In genomic region chr11:62566247-62566646, GRCh38 we compare ENCODE assay signal across 17 cellular contexts. TPM values are rescaled to one million over a fixed set of nuclear protein-coding genes. Genes with fewer than 3 reads are reported as not detected.
A peak's percentile ranks its signal among the peaks of the same experiment; 100 is the strongest.
DNase-seq lines count a peak whose midpoint lies in the region; ATAC-seq, FAIRE-seq and TF ChIP-seq lines count a peak whose summit lies in the region.
"Had no signal": no experiment of that assay in that cellular context is flagged by ENCODE, and none has a peak within 500 bp of the region (broad histone marks: within the 10 kb centered on the region; RNA-seq: fewer than 3 reads in every experiment).

No MANE protein-coding gene starts in this region.

- TF ChIP-seq CTCF in natural killer cell (IDR thresholded peaks at IDR 0.05) (no peak), VCaP (conservative IDR thresholded peaks at IDR 0.05) (no peak), endothelial cell of umbilical vein (IDR thresholded peaks at IDR 0.05; ENCODE audit: extremely low read depth in 1 of 2, insufficient read depth in 1 of 2, low read depth in 1 of 2, low read length in 2 of 2) (no peak)

- H3K9me3 Mint-ChIP-seq in natural killer cell treated with Interleukin-12 subunit alpha and Interleukin-12 subunit beta and Interleukin-15 and Interleukin-18, amount 100 ng/mL, for 72 hours: no peaks in the 10 kb centered on the region
- H3K9me3 Mint-ChIP-seq in natural killer cell: no peaks in the 10 kb centered on the region

- H4K20me1 ChIP-seq in endothelial cell of umbilical vein (replicated peaks; ENCODE audit: control insufficient read depth, extremely low read depth, insufficient read depth, low read length): peaks cover 8% of the 10 kb centered on the region

- peaks cover 32 to 42% of the 10 kb centered on the region in 2 donors for H3K4me1 Mint-ChIP-seq in natural killer cell treated with Interleukin-12 subunit alpha and Interleukin-12 subunit beta and Interleukin-15 and Interleukin-18, amount 100 ng/mL, for 72 hours (ENCODE audit: low read depth in 2 of 2)
- H3K4me1 Mint-ChIP-seq in natural killer cell: peaks cover 9 to 24% of the 10 kb centered on the region in 2 donors

- H3K27ac ChIP-seq in VCaP (peak overlapping the region; percentile 39), endothelial cell of umbilical vein (ENCODE audit: insufficient read depth, low read depth, low read length) (no peak overlapping the region)

- intact Hi-C loops in natural killer cell (cut with micrococcal nuclease): no loop called here
- intact Hi-C loops in endothelial cell of umbilical vein (cut with micrococcal nuclease): no loop called here

- dilution Hi-C loops in endothelial cell of umbilical vein (cut with MboI; ENCODE audit: extremely low pct_ligation_motif_present, low sequenced_read_pairs): no loop called here

- peaks cover 7% of the 10 kb centered on the region for H3K4me1 ChIP-seq in endothelial cell of umbilical vein (ENCODE audit: control insufficient read depth, extremely low read depth, insufficient read depth, low read length)
- H3K4me1 ChIP-seq: BE2C had no signal

- no peaks in the 10 kb centered on the region for H3K27me3 Mint-ChIP-seq in natural killer cell treated with Interleukin-12 subunit alpha and Interleukin-12 subunit beta and Interleukin-15 and Interleukin-18, amount 100 ng/mL, for 72 hours
- H3K27me3 Mint-ChIP-seq in natural killer cell (ENCODE audit: low read depth in 2 of 2): no peaks in the 10 kb centered on the region

- no TSS peak for BruUV-seq in endothelial cell of umbilical vein (replicated peaks; lab: Mats Ljungman, UMichigan)

- DNase-seq in natural killer cell treated with Interleukin-12 subunit alpha and Interleukin-12 subunit beta and Interleukin-15 and Interleukin-18, amount 100 ng/mL, for 72 hours (ENCODE audit: low spot score): no peak
- DNase-seq in natural killer cell: no peak
- DNase-seq in endothelial cell of umbilical vein (ENCODE audit: low read depth, low spot score): no peak
- DNase-seq in NCI-H1105 treated with DMSO at 0.1 percent for 48 hours (lab: John Stamatoyannopoulos, UW): no peak
- no peak for DNase-seq in superior temporal gyrus (ENCODE audit: extremely low spot score)
- DNase-seq in cerebellum (ENCODE audit: low spot score): no peak
- DNase-seq in NCI-H1092 treated with DMSO at 0.1 percent for 48 hours (lab: John Stamatoyannopoulos, UW): no peak
- DNase-seq: activated CD4-positive, alpha-beta T cell treated with anti-CD3 and anti-CD28 coated beads, Interleukin-2, amount 50 U/mL, for 4 hours; BE2C; cerebellar nuclear complex; DMS79; gastrocnemius medialis; mammary epithelial cell; NCI-H2107; stimulated activated CD4-positive, alpha-beta T cell treated with anti-CD3 and anti-CD28 coated beads, Interleukin-4, amount 100 ng/mL, for 4 hours had no signal

- no peak overlapping the region for H3K9ac ChIP-seq in endothelial cell of umbilical vein (replicated peaks; ENCODE audit: extremely low read depth, insufficient read depth, low read length)

- no peak for ATAC-seq in natural killer cell treated with Interleukin-12 subunit alpha and Interleukin-12 subunit beta and Interleukin-15 and Interleukin-18, amount 100 ng/mL, for 72 hours
- ATAC-seq in natural killer cell: no peak
- ATAC-seq: gastrocnemius medialis, Right ventricle myocardium inferior had no signal

- H3K36me3 ChIP-seq in endothelial cell of umbilical vein (ENCODE audit: control insufficient read depth in 2 of 2, extremely low read depth in 1 of 2, insufficient read depth in 2 of 2, low read length in 2 of 2): peaks cover 35 to 42% of the 10 kb centered on the region in 2 experiments

- H3K4me2 ChIP-seq in endothelial cell of umbilical vein (ENCODE audit: insufficient read depth, low read length): no peak overlapping the region

- H3K27me3 ChIP-seq in endothelial cell of umbilical vein (ENCODE audit: control insufficient read depth in 2 of 2, insufficient read depth in 2 of 2, low read length in 2 of 2): no peaks in the 10 kb centered on the region
- H3K27me3 ChIP-seq: BE2C, gastrocnemius medialis had no signal

- peaks cover 43% of the 10 kb centered on the region for H3K36me3 Mint-ChIP-seq in natural killer cell treated with Interleukin-12 subunit alpha and Interleukin-12 subunit beta and Interleukin-15 and Interleukin-18, amount 100 ng/mL, for 72 hours
- peaks cover 22% of the 10 kb centered on the region for H3K36me3 Mint-ChIP-seq in natural killer cell

- H3K4me3 ChIP-seq in endothelial cell of umbilical vein (replicated peaks in 1 of 3; ENCODE audit: insufficient read depth in 1 of 3, low read depth in 1 of 3, low read length in 3 of 3): no peak overlapping the region
- H3K4me3 ChIP-seq: gastrocnemius medialis had no signal

- POLR2A ChIA-PET in endothelial cell of umbilical vein (lab: Charles Lee): interaction anchor here (1.6 kb wide), 1 partner anchor 8 kb away, joined by 5 read pairs; the partner anchor contains the start of gene EEF1G

- H3K4me3 Mint-ChIP-seq in natural killer cell treated with Interleukin-12 subunit alpha and Interleukin-12 subunit beta and Interleukin-15 and Interleukin-18, amount 100 ng/mL, for 72 hours: no peak overlapping the region
- H3K4me3 Mint-ChIP-seq in natural killer cell: no peak overlapping the region

- CTCF ChIA-PET in endothelial cell of umbilical vein (lab: Charles Lee): interaction anchor here (0.7 to 15.7 kb wide), 4 partner anchors 22 to 171 kb away, joined by 3 to 376 read pairs (median 18); partner anchors contain the start of gene AHNAK

- peaks cover 71% of the 10 kb centered on the region for H3K79me2 ChIP-seq in endothelial cell of umbilical vein (ENCODE audit: control insufficient read depth, insufficient read depth, low read length)

- peak; percentile 69 for FAIRE-seq in endothelial cell of umbilical vein (lab: Jason Lieb, UNC)

- H3K9me1 ChIP-seq in endothelial cell of umbilical vein (replicated peaks; ENCODE audit: control insufficient read depth, extremely low read depth, insufficient read depth, low read length): no peaks in the 10 kb centered on the region

- TF ChIP-seq POLR2A in endothelial cell of umbilical vein (IDR thresholded peaks at IDR 0.05; ENCODE audit: low read depth, low read length): no peak

- no peak overlapping the region for H2AFZ ChIP-seq in endothelial cell of umbilical vein (ENCODE audit: low read depth, low read length)

- H3K9me3 ChIP-seq in endothelial cell of umbilical vein (replicated peaks; ENCODE audit: control insufficient read depth, insufficient read depth, low read length): no peaks in the 10 kb centered on the region
- H3K9me3 ChIP-seq: BE2C, gastrocnemius medialis had no signal

- peak overlapping the region; percentile 9 to 25 for H3K27ac Mint-ChIP-seq in natural killer cell treated with Interleukin-12 subunit alpha and Interleukin-12 subunit beta and Interleukin-15 and Interleukin-18, amount 100 ng/mL, for 72 hours
- peak overlapping the region in 1 of 2 donors; percentile 47 for H3K27ac Mint-ChIP-seq in natural killer cell

RNA-seq across cellular contexts. Expression of gene EEF1G, which starts 7.4 kb away (rescaled TPM):
- 1,000 to 10,000 TPM in 1 of 2 donors, 100 to 1,000 TPM in 1; 898 to 1,016 TPM for total RNA-seq in natural killer cell treated with Interleukin-12 subunit alpha and Interleukin-12 subunit beta and Interleukin-15 and Interleukin-18, amount 100 ng/mL, for 72 hours
- 100 to 1,000 TPM; 628 to 754 (median 714) TPM for total RNA-seq in natural killer cell
- total RNA-seq in endothelial cell of umbilical vein: 1,341 and 1,345 TPM in 2 replicates
- polyA plus RNA-seq in endothelial cell of umbilical vein: 1,723 and 2,133 TPM in 2 replicates
- polyA plus RNA-seq in endothelial cell of umbilical vein (2011; cell fraction: cytosol; rRNA removed): 2,150 and 2,252 TPM in 2 replicates
- 635 and 665 TPM in 2 replicates for polyA plus RNA-seq in endothelial cell of umbilical vein (2011; cell fraction: nucleus; rRNA removed)
- 1,499 and 2,213 TPM in 2 replicates for polyA plus RNA-seq in endothelial cell of umbilical vein (2012)
- polyA minus RNA-seq in endothelial cell of umbilical vein: 1,683 and 1,722 TPM in 2 replicates
- polyA minus RNA-seq in endothelial cell of umbilical vein (2011; cell fraction: cytosol; rRNA and poly(A)+ RNA removed): 1,661 TPM
- 130 and 133 TPM in 2 replicates for polyA minus RNA-seq in endothelial cell of umbilical vein (2011; cell fraction: nucleus; rRNA and poly(A)+ RNA removed)
- total RNA-seq in cerebellum: 784 TPM

RNA-seq across cellular contexts. Expression of gene AHNAK, which starts 19.6 kb away (rescaled TPM):
- 10 to 100 TPM; 49.2 to 60.0 TPM for total RNA-seq in natural killer cell treated with Interleukin-12 subunit alpha and Interleukin-12 subunit beta and Interleukin-15 and Interleukin-18, amount 100 ng/mL, for 72 hours
- 100 to 1,000 TPM; 623 to 740 (median 677) TPM for total RNA-seq in natural killer cell
- total RNA-seq in endothelial cell of umbilical vein: 381 and 436 TPM in 2 replicates
- polyA plus RNA-seq in endothelial cell of umbilical vein: 25.1 and 35.2 TPM in 2 replicates
- 46.3 and 51.8 TPM in 2 replicates for polyA plus RNA-seq in endothelial cell of umbilical vein (2011; cell fraction: cytosol; rRNA removed)
- polyA plus RNA-seq in endothelial cell of umbilical vein (2011; cell fraction: nucleus; rRNA removed): 322 and 346 TPM in 2 replicates
- polyA plus RNA-seq in endothelial cell of umbilical vein (2012): 223 and 321 TPM in 2 replicates
- 219 and 258 TPM in 2 replicates for polyA minus RNA-seq in endothelial cell of umbilical vein
- 78.7 TPM for polyA minus RNA-seq in endothelial cell of umbilical vein (2011; cell fraction: cytosol; rRNA and poly(A)+ RNA removed)
- 446 and 550 TPM in 2 replicates for polyA minus RNA-seq in endothelial cell of umbilical vein (2011; cell fraction: nucleus; rRNA and poly(A)+ RNA removed)
- 57.3 TPM for total RNA-seq in cerebellum

RNA-seq across cellular contexts. Expression of gene TUT1, which starts 25.1 kb away (rescaled TPM):
- 10 to 100 TPM; 24.1 to 35.7 TPM for total RNA-seq in natural killer cell treated with Interleukin-12 subunit alpha and Interleukin-12 subunit beta and Interleukin-15 and Interleukin-18, amount 100 ng/mL, for 72 hours
- total RNA-seq in natural killer cell (10 to 100 TPM; 20.0 to 28.9 (median 26.2) TPM), endothelial cell of umbilical vein (16.9 and 17.8 TPM in 2 replicates), cerebellum (6.3 TPM)
- 11.5 and 12.7 TPM in 2 replicates for polyA plus RNA-seq in endothelial cell of umbilical vein
- polyA plus RNA-seq in endothelial cell of umbilical vein (2011; cell fraction: cytosol; rRNA removed): 7.1 and 9.3 TPM in 2 replicates
- 45.0 and 48.0 TPM in 2 replicates for polyA plus RNA-seq in endothelial cell of umbilical vein (2011; cell fraction: nucleus; rRNA removed)
- 10.6 and 12.9 TPM in 2 replicates for polyA plus RNA-seq in endothelial cell of umbilical vein (2012)
- polyA minus RNA-seq in endothelial cell of umbilical vein: 8.6 and 9.0 TPM in 2 replicates
- 16.0 TPM for polyA minus RNA-seq in endothelial cell of umbilical vein (2011; cell fraction: cytosol; rRNA and poly(A)+ RNA removed)
- polyA minus RNA-seq in endothelial cell of umbilical vein (2011; cell fraction: nucleus; rRNA and poly(A)+ RNA removed): 5.2 and 7.6 TPM in 2 replicates

RNA-seq across cellular contexts. Expression of gene MTA2, which starts 35.4 kb away (rescaled TPM):
- total RNA-seq in natural killer cell treated with Interleukin-12 subunit alpha and Interleukin-12 subunit beta and Interleukin-15 and Interleukin-18, amount 100 ng/mL, for 72 hours: 100 to 1,000 TPM; 234 to 259 TPM
- total RNA-seq in natural killer cell (100 to 1,000 TPM; 254 to 305 (median 259) TPM), endothelial cell of umbilical vein (166 and 176 TPM in 2 replicates), cerebellum (72.5 TPM)
- polyA plus RNA-seq in endothelial cell of umbilical vein: 30.2 and 40.4 TPM in 2 replicates
- 30.0 and 32.2 TPM in 2 replicates for polyA plus RNA-seq in endothelial cell of umbilical vein (2011; cell fraction: cytosol; rRNA removed)
- polyA plus RNA-seq in endothelial cell of umbilical vein (2011; cell fraction: nucleus; rRNA removed): 111 and 132 TPM in 2 replicates
- polyA plus RNA-seq in endothelial cell of umbilical vein (2012): 108 and 120 TPM in 2 replicates
- 91.6 and 95.5 TPM in 2 replicates for polyA minus RNA-seq in endothelial cell of umbilical vein
- 51.8 TPM for polyA minus RNA-seq in endothelial cell of umbilical vein (2011; cell fraction: cytosol; rRNA and poly(A)+ RNA removed)
- 40.3 and 57.1 TPM in 2 replicates for polyA minus RNA-seq in endothelial cell of umbilical vein (2011; cell fraction: nucleus; rRNA and poly(A)+ RNA removed)

RNA-seq across cellular contexts. Expression of gene EML3, which starts 46.3 kb away (rescaled TPM):
- 100 to 1,000 TPM; 122 to 205 TPM for total RNA-seq in natural killer cell treated with Interleukin-12 subunit alpha and Interleukin-12 subunit beta and Interleukin-15 and Interleukin-18, amount 100 ng/mL, for 72 hours
- total RNA-seq in natural killer cell: 100 to 1,000 TPM; 221 to 233 (median 232) TPM
- total RNA-seq in endothelial cell of umbilical vein: 101 and 110 TPM in 2 replicates
- polyA plus RNA-seq in endothelial cell of umbilical vein: 75.7 and 78.3 TPM in 2 replicates
- polyA plus RNA-seq in endothelial cell of umbilical vein (2011; cell fraction: cytosol; rRNA removed): 27.7 and 29.7 TPM in 2 replicates
- 297 and 324 TPM in 2 replicates for polyA plus RNA-seq in endothelial cell of umbilical vein (2011; cell fraction: nucleus; rRNA removed)
- polyA plus RNA-seq in endothelial cell of umbilical vein (2012): 60.5 and 84.3 TPM in 2 replicates
- 61.5 and 71.2 TPM in 2 replicates for polyA minus RNA-seq in endothelial cell of umbilical vein
- polyA minus RNA-seq in endothelial cell of umbilical vein (2011; cell fraction: cytosol; rRNA and poly(A)+ RNA removed): 19.6 TPM
- 36.6 and 42.9 TPM in 2 replicates for polyA minus RNA-seq in endothelial cell of umbilical vein (2011; cell fraction: nucleus; rRNA and poly(A)+ RNA removed)
- 5.6 TPM for total RNA-seq in cerebellum
